In the genomic region with DNA sequence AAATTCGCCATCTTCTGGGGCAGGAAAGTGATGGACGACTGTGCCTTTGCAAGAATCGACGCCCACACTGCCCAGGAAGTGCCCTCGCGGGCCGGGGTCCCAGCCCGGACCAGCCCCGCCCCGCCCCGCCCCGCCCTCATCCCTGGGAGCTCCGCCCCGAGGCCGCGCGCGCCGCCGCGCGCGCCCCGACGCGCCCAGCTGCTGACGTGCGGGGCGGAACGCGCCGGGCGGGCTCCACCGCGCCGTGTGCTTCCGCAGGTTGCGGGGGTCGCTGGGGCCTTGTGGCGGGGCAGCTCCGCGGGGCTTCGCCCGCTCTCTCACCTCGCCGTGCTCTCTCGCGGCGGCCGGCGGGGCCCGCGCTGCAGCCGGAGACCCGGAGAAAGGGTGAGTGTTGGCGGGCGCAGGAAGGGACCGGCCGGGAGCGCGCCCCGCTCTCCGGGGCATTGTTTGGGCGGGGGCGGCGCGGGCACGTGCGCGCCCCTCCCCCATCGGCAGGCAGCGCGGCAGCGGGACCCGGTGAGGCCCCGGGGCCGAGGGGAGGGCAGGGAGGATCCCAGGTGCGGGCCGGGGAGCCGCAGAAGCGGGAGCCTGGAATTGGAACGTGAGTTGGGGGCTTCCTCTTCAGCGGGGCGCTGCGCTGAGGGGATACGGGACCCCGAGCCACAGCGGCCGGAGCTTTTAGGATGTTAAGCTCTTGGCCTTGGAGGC, we compare ENCODE assay signal across 8 cellular contexts. TPM values are rescaled to one million over a fixed set of nuclear protein-coding genes. Genes with fewer than 3 reads are reported as not detected.
DNase-seq lines count a peak whose midpoint lies in the region; TF ChIP-seq lines count a peak whose summit lies in the region.

TSS of gene YEATS2 (plus strand) at position 188 of the 708 bp plus-strand sequence. CDS start 17,366 bp downstream, outside the sequence.

- POLR2A ChIA-PET in SK-N-SH (lab: Yijun Ruan, JAX): interaction anchor here (0.6 to 2.7 kb wide), 8 partner anchors 13 to 547 kb away, joined by 3 to 20 read pairs (median 4); partner anchors contain the start of gene KLHL24

- H3K4me2 ChIP-seq in GM23248 (ENCODE audit: unreplicated experiment): peak within 1 kb of the TSS; percentile 94
- peak within 1 kb of the TSS; percentile 74 for H3K4me2 ChIP-seq in SK-N-SH
- H3K4me2 ChIP-seq in osteoblast (ENCODE audit: insufficient read depth, low read length): peak within 1 kb of the TSS; percentile 82

- H3K4me1 ChIP-seq in ES-I3 (ENCODE audit: insufficient read depth, low read length) (peaks cover 8% of the 10 kb centered on the region), GM23248 (ENCODE audit: insufficient read depth) (no peaks in the 10 kb centered on the region), SK-N-SH (ENCODE audit: control insufficient read depth in 1 of 2, insufficient read depth in 2 of 2, low read depth in 1 of 2, low read length in 1 of 2) (peaks cover 0 to 7% of the 10 kb centered on the region in 2 experiments; a peak in 2 of 4 replicates), osteoblast (ENCODE audit: insufficient read depth, low read length) (peaks cover 5% of the 10 kb centered on the region)

- no peak for TF ChIP-seq RAD21 in SK-N-SH (IDR thresholded peaks at IDR 0.05; ENCODE audit: low read length)

- H3K79me2 ChIP-seq in GM23248 (ENCODE audit: insufficient read depth): peaks cover 50% of the 10 kb centered on the region
- H3K79me2 ChIP-seq in SK-N-SH (ENCODE audit: insufficient read depth): peaks cover 50% of the 10 kb centered on the region
- peaks cover 54% of the 10 kb centered on the region for H3K79me2 ChIP-seq in osteoblast (ENCODE audit: insufficient read depth, low read length)

- no peak for TF ChIP-seq CTCF in SK-N-SH (IDR thresholded peaks at IDR 0.05)
- no peak for TF ChIP-seq CTCF in osteoblast (IDR thresholded peaks at IDR 0.05; ENCODE audit: extremely low read depth, low read depth, low read length)

- H3K27ac ChIP-seq in GM23248 (peak within 1 kb of the TSS; percentile 72), SK-N-SH (ENCODE audit: low read depth in 2 of 2, low read length in 1 of 2) (peak within 1 kb of the TSS; percentile 78 to 84), osteoblast (ENCODE audit: low read depth, low read length) (peak within 1 kb of the TSS; percentile 79), temporal lobe (ENCODE audit: low read depth, low read length) (peak within 1 kb of the TSS; percentile 54)

- H3K9me3 ChIP-seq in ES-I3 (ENCODE audit: control insufficient read depth, insufficient read depth, low read length) (no peaks in the 10 kb centered on the region), GM23248 (ENCODE audit: low read depth) (no peaks in the 10 kb centered on the region), SK-N-SH (no peaks in the 10 kb centered on the region), osteoblast (ENCODE audit: low read depth, low read length) (no peaks in the 10 kb centered on the region)

- H2AFZ ChIP-seq in GM23248 (peak within 1 kb of the TSS; percentile 93), SK-N-SH (ENCODE audit: low read depth) (peak within 1 kb of the TSS; percentile 88), osteoblast (ENCODE audit: low read length) (peak within 1 kb of the TSS; percentile 92)

- H3K9ac ChIP-seq in ES-I3 (ENCODE audit: low read depth, low read length): peak within 1 kb of the TSS; percentile 99
- H3K9ac ChIP-seq in GM23248: peak within 1 kb of the TSS; percentile 93
- peak within 1 kb of the TSS; percentile 93 for H3K9ac ChIP-seq in SK-N-SH

- WGBS in GM23248 (ENCODE audit: low coverage in 1 of 2, low lambda C conversion rate in 2 of 2, missing lambda C conversion rate in 2 of 2), 2 experiments: 1 to 2% methylated on average over 25 to 77 of the region's 89 CpGs
- WGBS in SK-N-SH (ENCODE audit: low lambda C conversion rate): 7% methylated on average over 6 of the region's 89 CpGs

- H3K36me3 ChIP-seq in ES-I3 (ENCODE audit: insufficient read depth, low read length) (no peaks in the 10 kb centered on the region), GM23248 (ENCODE audit: low read depth) (no peaks in the 10 kb centered on the region), SK-N-SH (replicated peaks in 1 of 2; ENCODE audit: control insufficient read depth in 1 of 2, insufficient read depth in 2 of 2, low read length in 1 of 2) (peaks cover 0 to 12% of the 10 kb centered on the region in 2 experiments), osteoblast (ENCODE audit: insufficient read depth, low read length) (no peaks in the 10 kb centered on the region)

- CTCF ChIA-PET in SK-N-SH (lab: Yijun Ruan, JAX): interaction anchor here (0.7 to 1.7 kb wide), 5 partner anchors 11 to 61 kb away, joined by 3 to 6 read pairs (median 3); no protein-coding TSS in a partner anchor

- peak; percentile 83 for DNase-seq in GM23248
- DNase-seq in LHCN-M2 (ENCODE audit: low read depth): peak; percentile 68
- DNase-seq in SK-N-SH: peak; percentile 99
- DNase-seq in activated naive CD4-positive, alpha-beta T cell treated with anti-CD3 and anti-CD28 coated beads, Interleukin-2, amount 50 U/mL, for 16 hours: peak; percentile 79
- peak; percentile 83 for DNase-seq in glomerular visceral epithelial cell (ENCODE audit: extremely low spot score)
- peak; percentile 99 for DNase-seq in osteoblast (ENCODE audit: insufficient read length, low spot score, missing footprints)

- H3F3A ChIP-seq in GM23248 (ENCODE audit: insufficient read depth): 0 out of 2 replicates have a peak, but pooled peaks cover 6% of the 10 kb centered on the region
- H3F3A ChIP-seq in SK-N-SH (replicated peaks; ENCODE audit: insufficient read depth): peaks cover 5% of the 10 kb centered on the region

- H3K27me3 ChIP-seq in GM23248 (replicated peaks; ENCODE audit: insufficient read depth): no peaks in the 10 kb centered on the region
- H3K27me3 ChIP-seq in SK-N-SH (ENCODE audit: insufficient read depth): no peaks in the 10 kb centered on the region
- H3K27me3 ChIP-seq in osteoblast (ENCODE audit: insufficient read depth, low read length): no peaks in the 10 kb centered on the region

- H4K20me1 ChIP-seq in GM23248 (ENCODE audit: insufficient read depth) (no peaks in the 10 kb centered on the region; the same call in 1 of the 2 replicates), SK-N-SH (ENCODE audit: insufficient read depth) (peaks cover 36% of the 10 kb centered on the region), osteoblast (ENCODE audit: insufficient read depth, low read length) (peaks cover 16% of the 10 kb centered on the region)

- H3K4me3 ChIP-seq in GM23248 (peak within 1 kb of the TSS; percentile 94), SK-N-SH (ENCODE audit: low read depth in 2 of 2, low read length in 1 of 2) (peak within 1 kb of the TSS; percentile 80 to 85), osteoblast (ENCODE audit: insufficient read depth, low read length) (peak within 1 kb of the TSS; percentile 97)

- in situ Hi-C loops in GM23248 (cut with MboI): no loop called here

- no peak for TF ChIP-seq EP300 in SK-N-SH (IDR thresholded peaks at IDR 0.05; ENCODE audit: borderline replicate concordance in 1 of 2, low read depth in 1 of 2, low read length in 1 of 2)

- H3K9me2 ChIP-seq in GM23248 (ENCODE audit: insufficient read depth) (no peaks in the 10 kb centered on the region), SK-N-SH (no peaks in the 10 kb centered on the region)

TF ChIP-seq in SK-N-SH, 30 proteins besides CTCF, POLR2A, EP300 and RAD21 (continues in another document):
- TF ChIP-seq FOSL2 (IDR thresholded peaks at IDR 0.05; ENCODE audit: borderline replicate concordance, low read depth) (no peak), NFIC (IDR thresholded peaks at IDR 0.05; ENCODE audit: borderline replicate concordance) (no peak), SMC3 (IDR thresholded peaks at IDR 0.05; ENCODE audit: low read depth, low read length) (no peak), YY1 (IDR thresholded peaks at IDR 0.05; ENCODE audit: low read depth) (no peak), MEF2A (IDR thresholded peaks at IDR 0.05; ENCODE audit: borderline replicate concordance, low read depth) (no peak), FOXJ3 (CRISPR knock-in tag; IDR thresholded peaks at IDR 0.05) (no peak), MXI1 (IDR thresholded peaks at IDR 0.05; ENCODE audit: low read depth, low read length) (no peak; the same call in 1 of the 2 replicates), CHD2 (IDR thresholded peaks at IDR 0.05; ENCODE audit: low read length, partially characterized antibody) (peak; percentile 77), NRF1 (IDR thresholded peaks at IDR 0.05; ENCODE audit: low read depth, low read length) (peak; percentile 41), MAX (IDR thresholded peaks at IDR 0.05; ENCODE audit: low read depth) (peak; percentile 54; the same call in 1 of the 2 replicates), GATA2 (CRISPR knock-in tag; IDR thresholded peaks at IDR 0.05) (no peak), FOXM1 (IDR thresholded peaks at IDR 0.05; ENCODE audit: low read depth) (no peak), TEAD4 (IDR thresholded peaks at IDR 0.05; ENCODE audit: borderline replicate concordance, insufficient read depth) (no peak), EZH2phosphoT487 (IDR thresholded peaks at IDR 0.05; ENCODE audit: borderline replicate concordance, low read depth) (no peak), GABPA (IDR thresholded peaks at IDR 0.05; ENCODE audit: low read depth) (no peak)
- TF ChIP-seq, protein P1, sequence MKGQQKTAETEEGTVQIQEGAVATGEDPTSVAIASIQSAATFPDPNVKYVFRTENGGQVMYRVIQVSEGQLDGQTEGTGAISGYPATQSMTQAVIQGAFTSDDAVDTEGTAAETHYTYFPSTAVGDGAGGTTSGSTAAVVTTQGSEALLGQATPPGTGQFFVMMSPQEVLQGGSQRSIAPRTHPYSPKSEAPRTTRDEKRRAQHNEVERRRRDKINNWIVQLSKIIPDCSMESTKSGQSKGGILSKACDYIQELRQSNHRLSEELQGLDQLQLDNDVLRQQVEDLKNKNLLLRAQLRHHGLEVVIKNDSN (IDR thresholded peaks at IDR 0.05; ENCODE audit: borderline replicate concordance, low read depth): 0 out of 2 replicates have a peak, but pooled peaks have one; percentile 40

RNA-seq across cellular contexts. Expression of gene YEATS2, which starts in this region (rescaled TPM):
- 29.6 and 34.7 TPM in 2 replicates for total RNA-seq in GM23248 (2014; rRNA removed; shearing (Covaris generic))
- polyA plus RNA-seq in GM23248 (2016; fragmentation: Nextera tagmentation; extraction: Ambion mirVana) (11.0 and 14.0 TPM in 2 replicates), SK-N-SH (2012; rRNA removed) (19.9 and 23.8 TPM in 2 replicates)
- total RNA-seq in LHCN-M2 (2014; rRNA removed) (28.3 and 29.2 TPM in 2 replicates), osteoblast (32.2 and 35.1 TPM in 2 replicates), temporal lobe (49.9 TPM)
- polyA plus RNA-seq in LHCN-M2 (2012): 13.7 TPM
- polyA plus RNA-seq in SK-N-SH (2012; cell fraction: cytosol; rRNA removed): 13.0 and 15.8 TPM in 2 replicates
- polyA plus RNA-seq in SK-N-SH (2012; cell fraction: nucleus; rRNA removed): 38.8 and 45.1 TPM in 2 replicates

Comparison
In these comparisons a context has a peak if more than half of its experiments do, and no peak if none do; other contexts are left out.
1. Peak in every context shown above with its lines: DNase-seq, H3K4me3 ChIP-seq and H3K27ac ChIP-seq.